Comparison of ENCODE assay signal across 24 cellular contexts in the genomic region with DNA sequence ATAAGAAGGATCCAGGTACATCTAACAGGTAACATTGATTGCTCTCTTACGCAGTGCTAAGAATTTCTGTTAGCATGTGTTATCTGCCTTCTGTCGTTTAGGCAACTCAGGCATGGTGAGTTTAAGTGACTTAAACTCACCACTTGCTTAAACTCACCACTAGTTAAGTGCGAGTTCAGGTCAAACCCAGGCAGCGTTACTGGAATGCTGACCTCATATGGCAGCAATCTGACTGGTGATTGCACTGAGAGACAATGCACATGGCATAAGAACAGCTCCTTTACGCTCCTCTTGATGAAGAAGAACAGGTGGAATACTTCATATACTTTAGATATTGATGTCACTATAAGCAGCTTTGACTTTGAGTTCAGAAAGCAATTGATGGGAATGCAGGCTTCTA.
"Had no signal": no experiment of that assay in that cellular context is flagged by ENCODE, and none has a peak within 500 bp of the region (broad histone marks: within the 10 kb centered on the region; RNA-seq: fewer than 3 reads in every experiment).

No MANE protein-coding gene starts in this region.

- H3K27me3 ChIP-seq: SJSA1 had no signal

- H3K27ac ChIP-seq: HL-60, KMS-11, RWPE1, SJSA1, SK-N-MC had no signal

- DNase-seq: Kasumi-1, MM.1S, NCI-H1105, NCI-H1417, NCI-H1436 treated with DMSO at 0.1 percent for 48 hours, NCI-H1694, NCI-H187 treated with DMSO at 0.1 percent for 48 hours, NCI-H2029 treated with DMSO at 0.1 percent for 48 hours, NCI-H2171 treated with DMSO at 0.1 percent for 48 hours, NCI-H345, NCI-H446 treated with DMSO at 0.1 percent for 48 hours, NCI-H510A treated with DMSO at 0.1 percent for 48 hours, NCI-H69, NCI-H774, PC-3, SHP77 treated with DMSO at 0.1 percent for 48 hours had no signal

- FAIRE-seq: HTR-8/SVneo, K562 had no signal

- H3K36me3 ChIP-seq: SJSA1 had no signal

- H3K4me1 ChIP-seq: SJSA1 had no signal

- ATAC-seq: K562, Panc1, PC-3 had no signal

- H3K9me3 ChIP-seq: SJSA1 had no signal

- H3K4me3 ChIP-seq: K562, SJSA1, SK-N-MC had no signal
